Comparison of ENCODE assay signal across 17 cellular contexts in genomic region chr13:31970237-31970930, GRCh38.
DNase-seq lines count a peak whose midpoint lies in the region; ATAC-seq and TF ChIP-seq lines count a peak whose summit lies in the region.
"Had no signal": no experiment of that assay in that cellular context is flagged by ENCODE, and none has a peak within 500 bp of the region (broad histone marks: within the 10 kb centered on the region; RNA-seq: fewer than 3 reads in every experiment).

No MANE protein-coding gene starts in this region.

- peak overlapping the region; percentile 45 for H3K27ac ChIP-seq in RWPE2 (ENCODE audit: poor library complexity, severe bottlenecking)
- peak overlapping the region; percentile 37 for H3K27ac ChIP-seq in fibroblast of lung (ENCODE audit: insufficient read depth, low read length)
- H3K27ac ChIP-seq in osteoblast (ENCODE audit: low read depth, low read length) = peak overlapping the region; percentile 74
- H3K27ac ChIP-seq: C4-2B, PC-9, suprapubic skin had no signal

- H3K27ac Mint-ChIP-seq in T-cell = no peak overlapping the region

- H3K4me1 Mint-ChIP-seq in T-cell = peaks cover 0 to 6% (median 0%) of the 10 kb centered on the region in 3 donors
- H3K4me1 Mint-ChIP-seq: central memory CD8-positive, alpha-beta T cell had no signal

- H2AFZ ChIP-seq in fibroblast of lung (ENCODE audit: low read length) (no peak overlapping the region), osteoblast (ENCODE audit: low read length) (peak overlapping the region; percentile 2)
- H2AFZ ChIP-seq: PC-9 had no signal

- ATAC-seq in RWPE2 (ENCODE audit: low read depth) = peak; percentile 87
- no peak for ATAC-seq in GM18873 (IDR thresholded peaks at IDR 0.05; ENCODE audit: low FRiP score, unreplicated experiment)
- no peak for ATAC-seq in T-cell (replicated peaks in 1 of 4)
- ATAC-seq in GM21825 (IDR thresholded peaks at IDR 0.05; ENCODE audit: unreplicated experiment) = no peak

- H3K4me3 Mint-ChIP-seq in T-cell = no peak overlapping the region
- H3K4me3 Mint-ChIP-seq: central memory CD8-positive, alpha-beta T cell had no signal

- H3K27me3 ChIP-seq in RWPE2 (ENCODE audit: insufficient read depth, poor library complexity, severe bottlenecking) (no peaks in the 10 kb centered on the region), fibroblast of lung (ENCODE audit: control insufficient read depth, insufficient read depth, low read length) (no peaks in the 10 kb centered on the region), osteoblast (ENCODE audit: insufficient read depth, low read length) (no peaks in the 10 kb centered on the region)
- H3K27me3 ChIP-seq: suprapubic skin had no signal

- H4K20me1 ChIP-seq in fibroblast of lung (ENCODE audit: control insufficient read depth, extremely low read depth, insufficient read depth, low read length) = no peaks in the 10 kb centered on the region
- H4K20me1 ChIP-seq in osteoblast (ENCODE audit: insufficient read depth, low read length) = no peaks in the 10 kb centered on the region

- no peaks in the 10 kb centered on the region for H3K36me3 Mint-ChIP-seq in T-cell

- H3K9ac ChIP-seq in fibroblast of lung (ENCODE audit: insufficient read depth, low read length) = no peak overlapping the region

- in situ Hi-C loops in KBM-7 (cut with MboI; ENCODE audit: low pct_unique_long_range_greater_than_20kb, low sequenced_read_pairs) = no loop called here

- peaks cover 0 to 10% (median 9%) of the 10 kb centered on the region in 3 donors for H3K9me3 Mint-ChIP-seq in T-cell
- H3K9me3 Mint-ChIP-seq: central memory CD8-positive, alpha-beta T cell had no signal

- H3K79me2 ChIP-seq in fibroblast of lung (ENCODE audit: control insufficient read depth, insufficient read depth, low read length) (no peaks in the 10 kb centered on the region), osteoblast (ENCODE audit: insufficient read depth, low read length) (no peaks in the 10 kb centered on the region)

- H3K4me1 ChIP-seq in RWPE2 (ENCODE audit: insufficient read depth, poor library complexity, severe bottlenecking) = peaks cover 9% of the 10 kb centered on the region
- H3K4me1 ChIP-seq in fibroblast of lung (ENCODE audit: control insufficient read depth, extremely low read depth, insufficient read depth, low read length) = peaks cover 12% of the 10 kb centered on the region
- H3K4me1 ChIP-seq in osteoblast (ENCODE audit: insufficient read depth, low read length) = peaks cover 20% of the 10 kb centered on the region

- CTCF ChIA-PET in T-cell (lab: Charles Lee) = no interaction called here

- H3K4me3 ChIP-seq in RWPE2 (ENCODE audit: severe bottlenecking) = no peak overlapping the region
- no peak overlapping the region for H3K4me3 ChIP-seq in fibroblast of lung (replicated peaks in 1 of 4; ENCODE audit: control extremely low read depth in 1 of 4, insufficient read depth in 1 of 4, low read depth in 3 of 4, low read length in 4 of 4)
- no peak overlapping the region for H3K4me3 ChIP-seq in osteoblast (ENCODE audit: insufficient read depth, low read length)
- H3K4me3 ChIP-seq: PC-9, suprapubic skin had no signal

- POLR2A ChIA-PET in T-cell (lab: Charles Lee) = no interaction called here

- DNase-seq in AG20443 (ENCODE audit: low spot score) = peak; percentile 64
- no peak for DNase-seq in RWPE2 (ENCODE audit: low spot score)
- peak; percentile 51 to 81 for DNase-seq in fibroblast of lung (ENCODE audit: low read depth in 2 of 2)
- no peak for DNase-seq in osteoblast (ENCODE audit: insufficient read length, low spot score, missing footprints)
- no peak for DNase-seq in KBM-7
- DNase-seq in T-cell = no peak
- DNase-seq: activated CD4-positive, CD25-positive, alpha-beta regulatory T cell treated with anti-CD3 and anti-CD28 coated beads, Interleukin-2, amount 50 U/mL, for 72 hours; activated naive CD4-positive, alpha-beta T cell treated with anti-CD3 and anti-CD28 coated beads, Interleukin-2, amount 50 U/mL, for 16 hours; Karpas-422; NCI-H1694; PC-9; stimulated activated CD4-positive, alpha-beta T cell treated with anti-CD3 and anti-CD28 coated beads, Interleukin-12 subunit alpha, Interleukin-12 subunit beta, amount 100 ng/mL, for 4 hours had no signal

- H3K4me2 ChIP-seq in fibroblast of lung (ENCODE audit: extremely low read depth, insufficient read depth, low read length) (peak overlapping the region; percentile 15), osteoblast (ENCODE audit: insufficient read depth, low read length) (peak overlapping the region; percentile 46)
- H3K4me2 ChIP-seq: PC-9 had no signal

- H3K36me3 ChIP-seq in RWPE2 (ENCODE audit: low read depth) = no peaks in the 10 kb centered on the region
- H3K36me3 ChIP-seq in fibroblast of lung (ENCODE audit: control insufficient read depth, insufficient read depth, low read length) = no peaks in the 10 kb centered on the region
- no peaks in the 10 kb centered on the region for H3K36me3 ChIP-seq in osteoblast (ENCODE audit: insufficient read depth, low read length)
- H3K36me3 ChIP-seq: suprapubic skin had no signal

- H3K27me3 Mint-ChIP-seq in T-cell = peaks cover 3 to 10% of the 10 kb centered on the region in 2 donors

- TF ChIP-seq CTCF in RWPE2 (IDR thresholded peaks at IDR 0.05; ENCODE audit: poor library complexity, severe bottlenecking) (no peak), fibroblast of lung (conservative IDR thresholded peaks at IDR 0.05 in 1 of 2, IDR thresholded peaks at IDR 0.05 in 1 of 2; ENCODE audit: low read depth in 1 of 2, low read length in 2 of 2) (no peak), osteoblast (IDR thresholded peaks at IDR 0.05; ENCODE audit: extremely low read depth, low read depth, low read length) (no peak)

- H3K9me3 ChIP-seq in RWPE2 (ENCODE audit: severe bottlenecking) (no peaks in the 10 kb centered on the region), fibroblast of lung (ENCODE audit: control insufficient read depth, insufficient read depth, low read depth, low read length) (no peaks in the 10 kb centered on the region), osteoblast (ENCODE audit: low read depth, low read length) (no peaks in the 10 kb centered on the region)
- H3K9me3 ChIP-seq: suprapubic skin had no signal

Comparison
In these comparisons a context has a peak if more than half of its experiments do, and no peak if none do; other contexts are left out.
1. DNase-seq: peak in AG20443 (single experiment) and fibroblast of lung (2 of 2); none in RWPE2 (single experiment), osteoblast (single experiment), KBM-7 (single experiment) and T-cell (0 of 34).
2. Peak in every context shown above with its lines, with median percentiles within 50 percentile points of each other: H3K27ac ChIP-seq.